In genomic region chr5:154708845-154709244, GRCh38 we compare ENCODE assay signal across 1 cellular context.
TF ChIP-seq lines count a peak whose summit lies in the region.

No MANE protein-coding gene starts in this region.

TF ChIP-seq in K562, 482 proteins besides CTCF, POLR2A, EP300 and RAD21 (continued from another document):
- no peak for TF ChIP-seq ELK3 (CRISPR knock-in tag; IDR thresholded peaks at IDR 0.05)
- no peak for TF ChIP-seq NR0B1 (IDR thresholded peaks at IDR 0.05; ENCODE audit: partially characterized antibody)
- 0 out of 2 replicates have a peak, but pooled peaks have one; percentile 7 for TF ChIP-seq JUND (IDR thresholded peaks at IDR 0.05; ENCODE audit: borderline replicate concordance, low read depth, low read length)
- no peak for TF ChIP-seq JUND (tag; IDR thresholded peaks at IDR 0.05; ENCODE audit: borderline replicate concordance, low read depth, low read length)
- TF ChIP-seq USF1 (CRISPR knock-in tag; IDR thresholded peaks at IDR 0.05), result 0 out of 2 replicates have a peak, but pooled peaks have one; percentile 7
- no peak for TF ChIP-seq POLR3G (IDR thresholded peaks at IDR 0.05; ENCODE audit: extremely low read depth, insufficient read length, insufficient replicate concordance)
TF ChIP-seq in K562: peak in this region for 4.
